Comparison of ENCODE assay signal across 8 cellular contexts in the genomic region with DNA sequence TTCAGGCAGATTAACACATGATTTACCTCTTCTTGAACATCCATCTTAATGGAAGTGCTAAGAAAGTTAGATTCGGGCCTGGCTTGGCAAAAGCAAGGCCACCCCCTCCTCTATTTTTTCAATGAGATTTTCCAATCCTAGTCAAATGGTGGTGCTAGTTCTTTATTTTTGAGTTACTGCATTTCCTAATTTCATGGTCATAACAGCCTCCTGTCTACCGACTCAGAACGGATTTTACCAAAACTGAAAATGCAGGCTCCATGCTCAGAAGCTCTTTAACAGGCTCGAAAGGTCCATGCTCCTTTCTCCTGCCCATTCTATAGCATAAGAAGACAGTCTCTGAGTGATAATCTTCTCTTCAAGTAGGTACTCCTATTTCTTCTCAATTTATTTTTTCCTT.
DNase-seq lines count a peak whose midpoint lies in the region; ATAC-seq and TF ChIP-seq lines count a peak whose summit lies in the region.

No MANE protein-coding gene starts in this region.

- WGBS in right lobe of liver (ENCODE audit: insufficient coverage, low coverage, low lambda C conversion rate, missing lambda C conversion rate), result 54% methylated on average over 4 of the region's 4 CpGs

- H3K9me3 ChIP-seq in right lobe of liver, result no peaks in the 10 kb centered on the region

- H3K4me1 Mint-ChIP-seq in stimulated activated naive CD8-positive, alpha-beta T cell treated with anti-CD3 and anti-CD28 coated beads, Interleukin-15, Interleukin-2, amounts not matched to agents 100 ng/mL and 50 ng/mL, for 24 hours (ENCODE audit: low read depth), result peaks cover 25% of the 10 kb centered on the region

- no peak for DNase-seq in stimulated activated naive CD8-positive, alpha-beta T cell treated with anti-CD3 and anti-CD28 coated beads, Interleukin-15, Interleukin-2, amounts not matched to agents 100 U/mL and 50 U/mL, for 24 hours
- no peak for DNase-seq in activated naive CD4-positive, alpha-beta T cell treated with anti-CD3 and anti-CD28 coated beads, Interleukin-2, amount 50 U/mL, for 72 hours (ENCODE audit: low spot score in 2 of 2)
- no peak for DNase-seq in right lobe of liver
- no peak for DNase-seq in stimulated activated CD4-positive, alpha-beta T cell treated with anti-CD3 and anti-CD28 coated beads, Interleukin-1b, Interleukin-23, amount 100 ng/mL, for 48 hours
- DNase-seq in GF-D8 (lab: John Stamatoyannopoulos, UW), result no peak

- no peaks in the 10 kb centered on the region for H3K36me3 Mint-ChIP-seq in stimulated activated naive CD8-positive, alpha-beta T cell treated with anti-CD3 and anti-CD28 coated beads, Interleukin-15, Interleukin-2, amounts not matched to agents 100 ng/mL and 50 ng/mL, for 24 hours (ENCODE audit: low read depth)
- H3K36me3 Mint-ChIP-seq in activated naive CD4-positive, alpha-beta T cell treated with anti-CD3 and anti-CD28 coated beads, Interleukin-2, amount 50 U/mL, for 72 hours, result peaks cover 6 to 15% of the 10 kb centered on the region in 2 donors

- no peaks in the 10 kb centered on the region for H3K36me3 ChIP-seq in right lobe of liver

- peak in 1 of 4 donors; percentile 21 for TF ChIP-seq CTCF in right lobe of liver (IDR thresholded peaks at IDR 0.05)

- intact Hi-C loops in right lobe of liver (cut with DNase I), result no loop called here

- no peaks in the 10 kb centered on the region for H3K9me3 Mint-ChIP-seq in stimulated activated naive CD8-positive, alpha-beta T cell treated with anti-CD3 and anti-CD28 coated beads, Interleukin-15, Interleukin-2, amounts not matched to agents 100 ng/mL and 50 ng/mL, for 24 hours
- H3K9me3 Mint-ChIP-seq in activated naive CD4-positive, alpha-beta T cell treated with anti-CD3 and anti-CD28 coated beads, Interleukin-2, amount 50 U/mL, for 72 hours, result peaks cover 0 to 6% of the 10 kb centered on the region in 2 donors

- ATAC-seq in stimulated activated naive CD8-positive, alpha-beta T cell treated with anti-CD3 and anti-CD28 coated beads, Interleukin-15, Interleukin-2, amounts not matched to agents 100 U/mL and 50 U/mL, for 24 hours, result no peak
- ATAC-seq in activated naive CD4-positive, alpha-beta T cell treated with anti-CD3 and anti-CD28 coated beads, Interleukin-2, amount 50 U/mL, for 72 hours, result peak; percentile 17 to 32
- ATAC-seq in right lobe of liver, result peak; percentile 43 to 73 (median 71)
- no peak for ATAC-seq in GM21515 (IDR thresholded peaks at IDR 0.05; ENCODE audit: unreplicated experiment)
- no peak for ATAC-seq in GM21737 (IDR thresholded peaks at IDR 0.05; ENCODE audit: unreplicated experiment)

- peak overlapping the region; percentile 77 for H3K4me3 Mint-ChIP-seq in stimulated activated naive CD8-positive, alpha-beta T cell treated with anti-CD3 and anti-CD28 coated beads, Interleukin-15, Interleukin-2, amounts not matched to agents 100 ng/mL and 50 ng/mL, for 24 hours

- TF ChIP-seq POLR2A in right lobe of liver (IDR thresholded peaks at IDR 0.05), result no peak

- peak overlapping the region; percentile 7 for H3K27ac Mint-ChIP-seq in stimulated activated naive CD8-positive, alpha-beta T cell treated with anti-CD3 and anti-CD28 coated beads, Interleukin-15, Interleukin-2, amounts not matched to agents 100 ng/mL and 50 ng/mL, for 24 hours
- H3K27ac Mint-ChIP-seq in activated naive CD4-positive, alpha-beta T cell treated with anti-CD3 and anti-CD28 coated beads, Interleukin-2, amount 50 U/mL, for 72 hours, result peak overlapping the region; percentile 79 to 83

- H3K27me3 ChIP-seq in right lobe of liver, result no peaks in the 10 kb centered on the region

- no peaks in the 10 kb centered on the region for H3K4me1 ChIP-seq in right lobe of liver

- H3K27me3 Mint-ChIP-seq in stimulated activated naive CD8-positive, alpha-beta T cell treated with anti-CD3 and anti-CD28 coated beads, Interleukin-15, Interleukin-2, amounts not matched to agents 100 ng/mL and 50 ng/mL, for 24 hours, result peaks cover 21% of the 10 kb centered on the region

- H3K4me3 ChIP-seq in right lobe of liver, result peak overlapping the region; percentile 4 to 7 (median 6)

- H3K27ac ChIP-seq in right lobe of liver, result peak overlapping the region; percentile 35 to 82 (median 41)

Comparison
In these comparisons a context has a peak if more than half of its experiments do, and no peak if none do; other contexts are left out.
1. ATAC-seq: peak in activated naive CD4-positive, alpha-beta T cell treated with anti-CD3 and anti-CD28 coated beads, Interleukin-2, amount 50 U/mL, for 72 hours (2 of 2) and right lobe of liver (4 of 4); none in stimulated activated naive CD8-positive, alpha-beta T cell treated with anti-CD3 and anti-CD28 coated beads, Interleukin-15, Interleukin-2, amounts not matched to agents 100 U/mL and 50 U/mL, for 24 hours (single experiment), GM21515 (single experiment) and GM21737 (single experiment).